Comparison of ENCODE assay signal across 16 cellular contexts in genomic region chr4:22241415-22241814, GRCh38.
DNase-seq lines count a peak whose midpoint lies in the region; ATAC-seq and FAIRE-seq lines count a peak whose summit lies in the region.
"Had no signal": no experiment of that assay in that cellular context is flagged by ENCODE, and none has a peak within 500 bp of the region (broad histone marks: within the 10 kb centered on the region; RNA-seq: fewer than 3 reads in every experiment).

No MANE protein-coding gene starts in this region.

- H3K27ac Mint-ChIP-seq in T-helper 2 cell treated with Interferon-gamma antibody and Interleukin-4, amounts not matched to agents 5 μg/mL and 100 μg/mL, for 36 hours: peak overlapping the region; percentile 69
- H3K27ac Mint-ChIP-seq in activated naive CD4-positive, alpha-beta T cell treated with anti-CD3 and anti-CD28 coated beads, Interleukin-2, amount 50 U/mL, for 24 hours: no peak overlapping the region
- no peak overlapping the region for H3K27ac Mint-ChIP-seq in activated naive CD4-positive, alpha-beta T cell treated with anti-CD3 and anti-CD28 coated beads, Interleukin-2, amount 50 U/mL, for 72 hours
- peak overlapping the region; percentile 73 for H3K27ac Mint-ChIP-seq in T-helper 1 cell treated with Interleukin-12 subunit alpha and Interleukin-12 subunit beta and Interleukin-4 antibody, amounts not matched to agents 30 μg/mL and 1 μg/mL, for 36 hours
- H3K27ac Mint-ChIP-seq: CD14-positive monocyte; CD8-positive, alpha-beta T cell had no signal

- no peak for DNase-seq in T-helper 2 cell treated with Interferon-gamma antibody and Interleukin-4, amounts not matched to agents 5 μg/mL and 100 μg/mL, for 36 hours (ENCODE audit: low spot score)
- no peak for DNase-seq in T-helper 2 cell
- DNase-seq in activated naive CD4-positive, alpha-beta T cell treated with anti-CD3 and anti-CD28 coated beads, Interleukin-2, amount 50 U/mL, for 72 hours (ENCODE audit: low spot score in 2 of 2): no peak
- DNase-seq in small intestine: peak; percentile 50
- no peak for DNase-seq in stimulated activated CD4-positive, alpha-beta T cell treated with anti-CD3 and anti-CD28 coated beads, Interleukin-15, amount 100 ng/mL, for 24 hours
- DNase-seq in NOMO-1 (lab: John Stamatoyannopoulos, UW; ENCODE audit: unreplicated experiment in 2 of 2): no peak
- DNase-seq: CD8-positive, alpha-beta T cell; COR-L47; DMS153 had no signal

- H3K27me3 ChIP-seq in small intestine (ENCODE audit: control insufficient read depth in 2 of 2, insufficient read depth in 2 of 2, low read length in 2 of 2): no peaks in the 10 kb centered on the region

- no peaks in the 10 kb centered on the region for H3K4me1 ChIP-seq in small intestine (ENCODE audit: control insufficient read depth in 2 of 2, insufficient read depth in 1 of 2, low read depth in 1 of 2, low read length in 1 of 2)
- H3K4me1 ChIP-seq: HAP-1 had no signal

- peaks cover 1% of the 10 kb centered on the region for H3K36me3 Mint-ChIP-seq in T-helper 2 cell treated with Interferon-gamma antibody and Interleukin-4, amounts not matched to agents 5 μg/mL and 100 μg/mL, for 36 hours (ENCODE audit: low read depth)
- H3K36me3 Mint-ChIP-seq in activated naive CD4-positive, alpha-beta T cell treated with anti-CD3 and anti-CD28 coated beads, Interleukin-2, amount 50 U/mL, for 24 hours: no peaks in the 10 kb centered on the region
- H3K36me3 Mint-ChIP-seq in activated naive CD4-positive, alpha-beta T cell treated with anti-CD3 and anti-CD28 coated beads, Interleukin-2, amount 50 U/mL, for 72 hours: no peaks in the 10 kb centered on the region
- no peaks in the 10 kb centered on the region for H3K36me3 Mint-ChIP-seq in T-helper 1 cell treated with Interleukin-12 subunit alpha and Interleukin-12 subunit beta and Interleukin-4 antibody, amounts not matched to agents 30 μg/mL and 1 μg/mL, for 36 hours (ENCODE audit: low read depth)
- H3K36me3 Mint-ChIP-seq: CD14-positive monocyte; CD8-positive, alpha-beta T cell had no signal

- H3K27me3 Mint-ChIP-seq in T-helper 2 cell treated with Interferon-gamma antibody and Interleukin-4, amounts not matched to agents 5 μg/mL and 100 μg/mL, for 36 hours (ENCODE audit: low read depth): no peaks in the 10 kb centered on the region
- H3K27me3 Mint-ChIP-seq in activated naive CD4-positive, alpha-beta T cell treated with anti-CD3 and anti-CD28 coated beads, Interleukin-2, amount 50 U/mL, for 24 hours: no peaks in the 10 kb centered on the region
- H3K27me3 Mint-ChIP-seq in T-helper 1 cell treated with Interleukin-12 subunit alpha and Interleukin-12 subunit beta and Interleukin-4 antibody, amounts not matched to agents 30 μg/mL and 1 μg/mL, for 36 hours (ENCODE audit: low read depth): no peaks in the 10 kb centered on the region

- H3K4me3 Mint-ChIP-seq in T-helper 2 cell treated with Interferon-gamma antibody and Interleukin-4, amounts not matched to agents 5 μg/mL and 100 μg/mL, for 36 hours: peak overlapping the region; percentile 66
- H3K4me3 Mint-ChIP-seq in activated naive CD4-positive, alpha-beta T cell treated with anti-CD3 and anti-CD28 coated beads, Interleukin-2, amount 50 U/mL, for 24 hours: peak overlapping the region; percentile 30
- H3K4me3 Mint-ChIP-seq in T-helper 1 cell treated with Interleukin-12 subunit alpha and Interleukin-12 subunit beta and Interleukin-4 antibody, amounts not matched to agents 30 μg/mL and 1 μg/mL, for 36 hours: peak overlapping the region; percentile 40
- H3K4me3 Mint-ChIP-seq: CD14-positive monocyte; CD8-positive, alpha-beta T cell had no signal

- WGBS in small intestine, 3 donors: 29 to 61% (median 59%) methylated on average over 2 of the region's 2 CpGs

- H3K9me3 ChIP-seq in small intestine (ENCODE audit: control insufficient read depth, low read depth): no peaks in the 10 kb centered on the region
- H3K9me3 ChIP-seq: HAP-1 had no signal

- no peak overlapping the region for H3K4me3 ChIP-seq in small intestine (ENCODE audit: low read depth in 1 of 2, low read length in 2 of 2)
- H3K4me3 ChIP-seq: HAP-1 had no signal

- ATAC-seq in activated naive CD4-positive, alpha-beta T cell treated with anti-CD3 and anti-CD28 coated beads, Interleukin-2, amount 50 U/mL, for 72 hours: no peak
- ATAC-seq: CD8-positive, alpha-beta T cell had no signal

- peaks cover 26% of the 10 kb centered on the region for H3K4me1 Mint-ChIP-seq in T-helper 2 cell treated with Interferon-gamma antibody and Interleukin-4, amounts not matched to agents 5 μg/mL and 100 μg/mL, for 36 hours (ENCODE audit: low read depth)
- H3K4me1 Mint-ChIP-seq in activated naive CD4-positive, alpha-beta T cell treated with anti-CD3 and anti-CD28 coated beads, Interleukin-2, amount 50 U/mL, for 24 hours: peaks cover 21% of the 10 kb centered on the region
- H3K4me1 Mint-ChIP-seq in T-helper 1 cell treated with Interleukin-12 subunit alpha and Interleukin-12 subunit beta and Interleukin-4 antibody, amounts not matched to agents 30 μg/mL and 1 μg/mL, for 36 hours (ENCODE audit: low read depth): peaks cover 33% of the 10 kb centered on the region
- H3K4me1 Mint-ChIP-seq: CD14-positive monocyte had no signal

- FAIRE-seq in small intestine (lab: Jason Lieb, UNC): no peak
- FAIRE-seq: D721Med, H1 had no signal

- no peak overlapping the region for H3K27ac ChIP-seq in small intestine (ENCODE audit: low read depth in 1 of 2, low read length in 1 of 2)
- H3K27ac ChIP-seq: 22Rv1 had no signal

- H3K36me3 ChIP-seq in small intestine (ENCODE audit: control insufficient read depth in 2 of 2, insufficient read depth in 2 of 2, low read length in 2 of 2): no peaks in the 10 kb centered on the region
- H3K36me3 ChIP-seq: HAP-1 had no signal

- H3K9me3 Mint-ChIP-seq in T-helper 2 cell treated with Interferon-gamma antibody and Interleukin-4, amounts not matched to agents 5 μg/mL and 100 μg/mL, for 36 hours: no peaks in the 10 kb centered on the region
- peaks cover 11% of the 10 kb centered on the region for H3K9me3 Mint-ChIP-seq in activated naive CD4-positive, alpha-beta T cell treated with anti-CD3 and anti-CD28 coated beads, Interleukin-2, amount 50 U/mL, for 24 hours
- H3K9me3 Mint-ChIP-seq in activated naive CD4-positive, alpha-beta T cell treated with anti-CD3 and anti-CD28 coated beads, Interleukin-2, amount 50 U/mL, for 72 hours: peaks cover 0 to 5% of the 10 kb centered on the region in 2 donors
- H3K9me3 Mint-ChIP-seq in T-helper 1 cell treated with Interleukin-12 subunit alpha and Interleukin-12 subunit beta and Interleukin-4 antibody, amounts not matched to agents 30 μg/mL and 1 μg/mL, for 36 hours: peaks cover 9% of the 10 kb centered on the region

Comparison
In these comparisons a context has a peak if more than half of its experiments do, and no peak if none do; other contexts are left out.
1. H3K27ac Mint-ChIP-seq: peak in T-helper 2 cell treated with Interferon-gamma antibody and Interleukin-4, amounts not matched to agents 5 μg/mL and 100 μg/mL, for 36 hours (single experiment) and T-helper 1 cell treated with Interleukin-12 subunit alpha and Interleukin-12 subunit beta and Interleukin-4 antibody, amounts not matched to agents 30 μg/mL and 1 μg/mL, for 36 hours (single experiment); none in activated naive CD4-positive, alpha-beta T cell treated with anti-CD3 and anti-CD28 coated beads, Interleukin-2, amount 50 U/mL, for 24 hours (single experiment) and activated naive CD4-positive, alpha-beta T cell treated with anti-CD3 and anti-CD28 coated beads, Interleukin-2, amount 50 U/mL, for 72 hours (0 of 2).
2. Peak in every context shown above with its lines, with median percentiles within 50 percentile points of each other: H3K4me3 Mint-ChIP-seq.